5 cellular contexts compared by ENCODE assay signal in the genomic region with DNA sequence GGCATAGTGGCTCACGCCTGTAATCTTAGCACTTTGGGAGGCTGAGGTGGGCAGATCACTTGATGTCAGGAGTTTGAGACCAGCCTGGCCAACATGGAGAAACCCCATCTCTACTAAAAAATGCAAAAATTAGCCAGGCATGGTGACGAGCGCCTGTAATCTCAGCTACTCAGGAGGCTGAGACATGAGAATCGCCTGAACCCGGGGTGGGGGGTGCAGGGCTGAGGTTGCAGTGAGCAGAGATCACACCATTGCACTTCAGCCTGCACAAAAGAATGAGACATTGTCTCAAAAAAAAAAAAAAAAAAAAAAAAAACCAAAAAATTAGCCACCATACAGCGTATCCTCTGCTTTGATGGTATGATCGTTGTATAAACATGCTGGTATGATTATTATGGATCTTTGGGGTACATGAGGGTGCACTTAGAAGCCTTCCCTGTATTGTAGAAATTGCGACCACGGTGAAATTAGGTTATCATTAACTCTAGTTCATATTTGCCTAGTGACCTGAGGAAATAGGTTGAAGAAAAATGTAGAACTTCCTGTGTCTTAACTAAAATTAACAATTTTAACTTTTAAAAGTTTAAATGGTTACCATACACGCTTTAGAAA. TPM values are rescaled to one million over a fixed set of nuclear protein-coding genes. Genes with fewer than 3 reads are reported as not detected.
DNase-seq lines count a peak whose midpoint lies in the region; ATAC-seq, FAIRE-seq and TF ChIP-seq lines count a peak whose summit lies in the region.
"Not testable (repeated sequence)": the region's sequence is repeated elsewhere in the genome, so short reads cannot be mapped to it uniquely, and the experiment has no call there.

No MANE protein-coding gene starts in this region.

- not testable (repeated sequence) for H3K27ac Mint-ChIP-seq in chondrocyte (ENCODE audit: unreplicated experiment)

- peak overlapping the region in 1 of 3 experiments; percentile 33; a peak in 1 of 6 replicates for H3K4me3 ChIP-seq in HepG2 (replicated peaks in 1 of 3; ENCODE audit: insufficient read depth in 1 of 3, low read depth in 2 of 3, low read length in 3 of 3)
- not testable (repeated sequence) for H3K4me3 ChIP-seq in spleen; aorta (ENCODE audit: low read length in 2 of 2)

- H3K27me3 Mint-ChIP-seq in chondrocyte (ENCODE audit: low read depth), result not testable (repeated sequence)

- not testable (repeated sequence) for TF ChIP-seq EP300 in HepG2 (IDR thresholded peaks at IDR 0.05; ENCODE audit: low read depth in 2 of 2, low read length in 2 of 2); HepG2 (CRISPR knock-in tag; IDR thresholded peaks at IDR 0.05; ENCODE audit: borderline replicate concordance)

- ATAC-seq in HepG2, result peak; percentile 79
- ATAC-seq in aorta (ENCODE audit: low FRiP score), result not testable (repeated sequence)

- POLR2A ChIA-PET in HepG2 (lab: Yijun Ruan, JAX), result interaction anchor here (1.4 kb wide), 1 partner anchor 8 kb away, joined by 3 read pairs; a partner anchor contains a TSS

- in situ Hi-C loops in HepG2 (cut with HindIII; ENCODE audit: extremely low pct_ligation_motif_present, low pct_unique_long_range_greater_than_20kb), result not testable (repeated sequence)

- not testable (repeated sequence) for TF ChIP-seq CTCF in chondrocyte (IDR thresholded peaks at IDR 0.05); HepG2 (CRISPR knock-in tag; IDR thresholded peaks at IDR 0.05); spleen (IDR thresholded peaks at IDR 0.05 in 8 of 11, conservative IDR thresholded peaks at IDR 0.05 in 3 of 11)

- H3K4me1 ChIP-seq in HepG2 (ENCODE audit: insufficient read depth, low read length) (peaks cover 53% of the 10 kb centered on the region), spleen (peaks cover 4 to 89% (median 23%) of the 10 kb centered on the region in 6 donors)
- not testable (repeated sequence) for H3K4me1 ChIP-seq in aorta (ENCODE audit: control insufficient read depth in 1 of 2, insufficient read depth in 2 of 2, low read length in 2 of 2)

- peak overlapping the region; percentile 78 for H3K27ac ChIP-seq in HepG2 (ENCODE audit: extremely low read length, insufficient read depth, low read length)
- not testable (repeated sequence) for H3K27ac ChIP-seq in spleen; aorta (ENCODE audit: low read depth in 1 of 2, low read length in 2 of 2)

- FAIRE-seq in HepG2 (lab: Jason Lieb, UNC), result peak; percentile 26

- not testable (repeated sequence) for H3K36me3 ChIP-seq in HepG2 (replicated peaks in 1 of 2; ENCODE audit: control insufficient read depth in 1 of 2, insufficient read depth in 2 of 2, low read length in 2 of 2); aorta (ENCODE audit: control insufficient read depth in 1 of 2, insufficient read depth in 2 of 2, low read length in 1 of 2)
- peaks cover 0 to 20% (median 0%) of the 10 kb centered on the region in 6 donors for H3K36me3 ChIP-seq in spleen

- H3K9me3 Mint-ChIP-seq in chondrocyte (ENCODE audit: low read depth), result not testable (repeated sequence)

- H3K9ac ChIP-seq in HepG2 (ENCODE audit: insufficient read depth, low read depth, low read length), result peak overlapping the region; percentile 49

- not testable (repeated sequence) for H3K4me3 Mint-ChIP-seq in chondrocyte (ENCODE audit: unreplicated experiment)

- H3K79me2 ChIP-seq in HepG2 (ENCODE audit: insufficient read depth, low read length), result peaks cover 91% of the 10 kb centered on the region

- CTCF ChIA-PET in HepG2 (lab: Yijun Ruan, JAX; ENCODE audit: low intra/inter-chr PET ratio, low total read pairs), result not testable (repeated sequence)

- 23% methylated on average over 10 of the region's 10 CpGs for whole genome bisulfite sequencing in HepG2 (ENCODE audit: low lambda C conversion rate)
- WGBS in spleen, 5 donors, result 88 to 96% (median 93%) methylated on average over 10 of the region's 10 CpGs
- WGBS in aorta, 2 donors, result 93 to 94% methylated on average over 10 of the region's 10 CpGs

- not testable (repeated sequence) for H3K27me3 ChIP-seq in HepG2 (ENCODE audit: control insufficient read depth in 1 of 2, insufficient read depth in 2 of 2, low read length in 2 of 2); spleen (replicated peaks in 1 of 7); aorta (ENCODE audit: control insufficient read depth in 1 of 2, insufficient read depth in 2 of 2, low read length in 1 of 2)

- not testable (repeated sequence) for H2AFZ ChIP-seq in HepG2 (ENCODE audit: low read length)

- H4K20me1 ChIP-seq in HepG2 (ENCODE audit: insufficient read depth, low read length), result peaks cover 44% of the 10 kb centered on the region

- H3K4me2 ChIP-seq in HepG2 (ENCODE audit: low read depth, low read length), result peak overlapping the region; percentile 68

- not testable (repeated sequence) for TF ChIP-seq RAD21 in HepG2 (CRISPR knock-in tag; IDR thresholded peaks at IDR 0.05)

- DNase-seq in chondrocyte (ENCODE audit: low spot score) (peak; percentile 12), HepG2 (ENCODE audit: low spot score) (peak; percentile 41), mesenteric fat pad (ENCODE audit: low spot score) (peak; percentile 18), spleen (peak; percentile 20), aorta (peak; percentile 11 to 19)

- TF ChIP-seq POLR2A in HepG2 (IDR thresholded peaks at IDR 0.05; ENCODE audit: insufficient read depth in 1 of 2, low read depth in 2 of 2, low read length in 2 of 2); spleen (IDR thresholded peaks at IDR 0.05): not testable (repeated sequence)

- intact Hi-C loops in HepG2 (cut with micrococcal nuclease; ENCODE audit: unreplicated experiment), result loop anchor here (10.0 kb wide), 1 partner anchor 51 kb away; no protein-coding TSS in a partner anchor
- intact Hi-C loops in spleen (cut with DNase I; ENCODE audit: low total_unique reads); aorta (cut with DNase I): not testable (repeated sequence)

- peaks cover 19% of the 10 kb centered on the region for H3K4me1 Mint-ChIP-seq in chondrocyte (ENCODE audit: low read depth)

- not testable (repeated sequence) for BruUV-seq in HepG2 (replicated peaks; lab: Mats Ljungman, UMichigan)

- not testable (repeated sequence) for H3K9me3 ChIP-seq in HepG2 (ENCODE audit: low read length); spleen; aorta (ENCODE audit: control insufficient read depth, low read length)

- not testable (repeated sequence) for H3K36me3 Mint-ChIP-seq in chondrocyte (ENCODE audit: low read depth)

RNA-seq across cellular contexts. Expression of a gene that starts 7.2 kb away (rescaled TPM):
- 24.9 to 28.1 TPM (median 26.7 TPM) in 3 replicates for total RNA-seq in chondrocyte
- 7.2 and 8.7 TPM in 2 replicates for total RNA-seq in HepG2 (2016; rRNA removed; fragmentation: Illumina TruSeq; extraction: Trizol)
- 10.0 and 11.2 TPM in 2 replicates for total RNA-seq in HepG2 (2016; cell fraction: cytosol; rRNA removed; fragmentation: Illumina TruSeq; extraction: Trizol; ENCODE audit: low read depth)
- total RNA-seq in HepG2 (2016; cell fraction: insoluble cytoplasmic fraction; rRNA removed; fragmentation: Illumina TruSeq; extraction: Trizol), result 6.1 and 8.2 TPM in 2 replicates
- 9.2 and 9.9 TPM in 2 replicates for total RNA-seq in HepG2 (2016; cell fraction: membrane; rRNA removed; fragmentation: Illumina TruSeq; extraction: Trizol)
- total RNA-seq in HepG2 (2016; cell fraction: nucleus; rRNA removed; fragmentation: Illumina TruSeq; extraction: Trizol), result 12.3 and 15.0 TPM in 2 replicates
- 5.7 and 6.0 TPM in 2 replicates for polyA plus RNA-seq in HepG2 (2011; rRNA removed)
- 3.9 and 4.1 TPM in 2 replicates for polyA plus RNA-seq in HepG2 (2011; cell fraction: cytosol; rRNA removed)
- 19.7 and 23.8 TPM in 2 replicates for polyA plus RNA-seq in HepG2 (2011; cell fraction: nucleus; rRNA removed)
- polyA plus RNA-seq in HepG2 (2012), result 10.7 and 11.2 TPM in 2 replicates
- 1.3 and 1.9 TPM in 2 replicates for polyA plus RNA-seq in HepG2 (2016; cell fraction: cytosol; fragmentation: Illumina TruSeq; extraction: Trizol; ENCODE audit: low read depth)
- polyA plus RNA-seq in HepG2 (2016; cell fraction: insoluble cytoplasmic fraction; fragmentation: Illumina TruSeq; extraction: Trizol; ENCODE audit: low read depth), result 6.5 and 8.6 TPM in 2 replicates
- polyA plus RNA-seq in HepG2 (2016; cell fraction: membrane; fragmentation: Illumina TruSeq; extraction: Trizol; ENCODE audit: low read depth), result 3.8 and 4.2 TPM in 2 replicates
- 32.1 and 35.7 TPM in 2 replicates for polyA plus RNA-seq in HepG2 (2016; cell fraction: nucleus; fragmentation: Illumina TruSeq; extraction: Trizol; ENCODE audit: insufficient read depth, low read depth)
- 12.2 and 18.8 TPM in 2 replicates for polyA minus RNA-seq in HepG2 (2011; rRNA and poly(A)+ RNA removed; ENCODE audit: low replicate concordance)
- 10.0 and 11.0 TPM in 2 replicates for polyA minus RNA-seq in HepG2 (2011; cell fraction: cytosol; rRNA and poly(A)+ RNA removed)
- 28.3 and 28.6 TPM in 2 replicates for polyA minus RNA-seq in HepG2 (2011; cell fraction: nucleus; rRNA and poly(A)+ RNA removed)
- 25.3 TPM for total RNA-seq in mesenteric fat pad
- 10 to 100 TPM; 31.1 to 37.7 (median 32.0) TPM for total RNA-seq in spleen
- 10 to 100 TPM in 1 of 3 donors, 1 to 10 TPM in 2; 6.2 to 11.6 (median 7.0) TPM for polyA plus RNA-seq in spleen
- total RNA-seq in aorta, result 10 to 100 TPM; 23.8 to 41.6 TPM
- 10 to 100 TPM in 1 of 2 donors, 1 to 10 TPM in 1; 4.6 to 13.2 TPM for polyA plus RNA-seq in aorta
